34 cellular contexts compared by ENCODE assay signal in the genomic region with DNA sequence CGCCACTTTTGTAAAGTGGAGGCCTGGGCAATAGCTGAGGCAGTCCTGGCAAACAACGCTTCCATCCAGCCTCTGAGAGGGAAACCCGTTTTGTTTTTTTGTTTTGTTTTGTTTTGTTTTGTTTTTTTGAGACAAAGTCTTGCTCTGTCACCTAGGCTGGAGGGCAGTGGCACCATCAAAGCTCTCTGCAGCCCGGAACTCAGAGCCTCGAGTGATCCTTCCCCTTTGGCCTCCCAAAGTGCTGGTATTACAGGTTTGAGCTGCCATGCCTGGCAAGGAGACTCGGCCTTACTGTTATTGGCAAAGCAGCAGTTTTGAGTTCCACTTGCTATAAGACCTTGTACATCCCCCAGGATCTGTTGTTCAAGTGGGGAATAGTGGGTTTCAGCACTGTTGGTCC.
"Had no signal": no experiment of that assay in that cellular context is flagged by ENCODE, and none has a peak within 500 bp of the region (broad histone marks: within the 10 kb centered on the region; RNA-seq: fewer than 3 reads in every experiment).

No MANE protein-coding gene starts in this region.

- H3K9me3 ChIP-seq: adrenal gland, body of pancreas, breast epithelium had no signal

- H3K36me3 ChIP-seq: adrenal gland, brain microvascular endothelial cell, breast epithelium had no signal

- H3K4me1 ChIP-seq: body of pancreas, breast epithelium had no signal

- ATAC-seq: activated CD8-positive, alpha-beta T cell treated with anti-CD3 and anti-CD28 coated beads for 36 hours; activated naive CD4-positive, alpha-beta T cell treated with anti-CD3 and anti-CD28 coated beads, Interleukin-2, amount 50 U/mL, for 72 hours; activated T-cell treated with anti-CD3 and anti-CD28 coated beads, Interleukin-2, amount 50 U/mL, for 4 hours; activated T-cell treated with anti-CD3 and anti-CD28 coated beads, Interleukin-2, amount 50 U/mL, for 72 hours; activated T-helper 17 cell treated with anti-CD3 and anti-CD28 coated beads, Interleukin-2, amount 50 U/mL, for 72 hours; body of pancreas had no signal

- H3K4me3 ChIP-seq: adrenal gland, body of pancreas, breast epithelium had no signal

- FAIRE-seq: astrocyte, TTC549 had no signal

- DNase-seq: activated B cell treated with CpG ODN at 0.5 μM for 24 hours; activated CD4-positive, alpha-beta memory T cell treated with anti-CD3 and anti-CD28 coated beads for 36 hours; activated CD4-positive, alpha-beta T cell treated with anti-CD3 and anti-CD28 coated beads for 4 hours; activated CD4-positive, alpha-beta T cell treated with anti-CD3 and anti-CD28 coated beads, Interleukin-2, amount 10 ng/mL, durations not matched to agents 24 days and 14 days; activated CD4-positive, alpha-beta T cell treated with anti-CD3 and anti-CD28 coated beads, Interleukin-2, amount 50 U/mL, for 1 hour; activated CD4-positive, alpha-beta T cell treated with anti-CD3 and anti-CD28 coated beads, Interleukin-2, amount 50 U/mL, for 4 hours; activated CD4-positive, CD25-positive, alpha-beta regulatory T cell treated with anti-CD3 and anti-CD28 coated beads, Interleukin-2, amount 50 U/mL, for 72 hours; activated CD8-positive, alpha-beta memory T cell treated with anti-CD3 and anti-CD28 coated beads, Interleukin-2, amount 50 U/mL, for 4 hours; activated CD8-positive, alpha-beta T cell treated with anti-CD3 and anti-CD28 coated beads for 36 hours; activated effector memory CD4-positive, alpha-beta T cell treated with anti-CD3 and anti-CD28 coated beads, Interleukin-2, amount 50 U/mL, for 16 hours; activated gamma-delta T cell treated with Interleukin-2 at 50 U/mL for 16 hours; activated naive CD4-positive, alpha-beta T cell; activated naive CD4-positive, alpha-beta T cell treated with anti-CD3 and anti-CD28 coated beads for 36 hours; activated naive CD4-positive, alpha-beta T cell treated with anti-CD3 and anti-CD28 coated beads, Interleukin-2, amount 50 U/mL, for 16 hours; activated naive CD8-positive, alpha-beta T cell treated with anti-CD3 and anti-CD28 coated beads for 36 hours; activated T-cell treated with anti-CD3 and anti-CD28 coated beads for 4 hours; activated T-cell treated with anti-CD3 and anti-CD28 coated beads, Interleukin-2, amount 50 U/mL, for 1 hour; activated T-cell treated with anti-CD3 and anti-CD28 coated beads, Interleukin-2, amount 50 U/mL, for 4 hours; activated T-cell treated with anti-CD3 and anti-CD28 coated beads, Interleukin-2, amount 50 U/mL, for 72 hours; adrenal gland; amniotic stem cell; aorta; body of pancreas; brain microvascular endothelial cell; central memory CD4-positive, alpha-beta T cell; T-helper 1 cell; T-helper 2 cell; T-helper 9 cell had no signal

- H3K27me3 ChIP-seq: adrenal gland, body of pancreas, brain microvascular endothelial cell, breast epithelium had no signal

- H3K27ac ChIP-seq: adrenal gland, body of pancreas, brain microvascular endothelial cell, breast epithelium, VCaP had no signal
